14 cellular contexts compared by ENCODE assay signal in the genomic region with DNA sequence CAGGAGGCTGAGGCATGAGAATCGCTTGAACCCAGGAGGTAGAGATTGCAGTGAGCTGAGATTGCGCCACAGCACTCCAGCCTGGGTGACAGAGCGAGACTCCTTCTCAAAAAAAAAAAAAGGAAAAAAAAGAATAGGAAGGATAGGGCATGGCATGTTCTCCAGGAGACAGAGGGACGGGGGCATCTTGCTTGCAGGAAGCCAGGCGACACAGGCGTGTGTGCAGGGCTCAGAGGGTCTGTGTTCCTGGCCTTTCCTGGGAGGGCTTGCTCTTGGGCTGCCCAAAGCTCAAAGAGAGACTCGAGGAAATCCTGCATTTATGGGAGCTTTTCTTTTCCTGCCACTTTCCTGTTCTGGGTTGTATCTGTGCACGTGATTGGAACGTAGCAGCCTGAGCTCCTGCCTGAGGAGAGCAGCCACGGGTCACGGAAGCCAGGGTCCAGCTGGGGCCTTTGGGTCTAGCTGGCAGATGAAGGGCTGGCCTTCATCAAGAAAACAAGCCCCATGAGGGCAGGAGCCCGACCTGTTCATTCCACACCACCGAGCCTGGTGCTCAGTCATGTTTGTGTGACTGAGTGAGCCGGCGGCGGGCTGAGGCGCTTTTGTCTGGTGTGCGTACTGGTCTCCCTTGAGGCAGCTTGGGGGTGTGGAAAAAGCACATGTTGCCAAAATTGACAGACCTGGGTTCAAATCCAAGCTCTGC. TPM values are rescaled to one million over a fixed set of nuclear protein-coding genes. Genes with fewer than 3 reads are reported as not detected.
A peak's percentile ranks its signal among the peaks of the same experiment; 100 is the strongest.
DNase-seq lines count a peak whose midpoint lies in the region; ATAC-seq and TF ChIP-seq lines count a peak whose summit lies in the region.
"Had no signal": no experiment of that assay in that cellular context is flagged by ENCODE, and none has a peak within 500 bp of the region (broad histone marks: within the 10 kb centered on the region; RNA-seq: fewer than 3 reads in every experiment).

No MANE protein-coding gene starts in this region.

- H3K9me3 ChIP-seq in Peyer's patch (no peaks in the 10 kb centered on the region), duodenal mucosa (ENCODE audit: control insufficient read depth in 1 of 2, low read length in 2 of 2) (no peaks in the 10 kb centered on the region), lower lobe of right lung (no peaks in the 10 kb centered on the region), stomach (no peaks in the 10 kb centered on the region)

- TF ChIP-seq EP300 in stomach (IDR thresholded peaks at IDR 0.05), result no peak

- DNase-seq in Peyer's patch (no peak), lower lobe of right lung (no peak), stomach (no peak), foreskin fibroblast (no peak), RPMI8226 (no peak), COLO829 (ENCODE audit: low spot score) (no peak)
- DNase-seq: activated effector memory CD4-positive, alpha-beta T cell treated with Interleukin-2 at 50 U/mL for 16 hours; CD4-positive, CD25-positive, alpha-beta regulatory T cell; cerebellar nuclear complex; NCI-H1092 treated with DMSO at 0.1 percent for 48 hours; NCI-H510A had no signal

- H3K4me1 ChIP-seq in Peyer's patch, result peaks cover 3 to 79% (median 24%) of the 10 kb centered on the region in 4 donors
- H3K4me1 ChIP-seq in duodenal mucosa (ENCODE audit: control insufficient read depth in 1 of 2, insufficient read depth in 2 of 2, low read length in 2 of 2), result peaks cover 79% of the 10 kb centered on the region in 2 donors
- peaks cover 75% of the 10 kb centered on the region for H3K4me1 ChIP-seq in lower lobe of right lung
- peaks cover 74 to 96% (median 87%) of the 10 kb centered on the region in 4 donors for H3K4me1 ChIP-seq in stomach

- peak overlapping the region; percentile 31 to 96 (median 84) for H3K27ac ChIP-seq in Peyer's patch
- peak overlapping the region; percentile 85 for H3K27ac ChIP-seq in duodenal mucosa (ENCODE audit: low read depth, low read length)
- peak overlapping the region; percentile 59 for H3K27ac ChIP-seq in lower lobe of right lung
- H3K27ac ChIP-seq in stomach, result peak overlapping the region; percentile 75 to 96 (median 82)

- H3K4me3 ChIP-seq in Peyer's patch (no peak overlapping the region), duodenal mucosa (ENCODE audit: low read depth in 1 of 2, low read length in 2 of 2) (no peak overlapping the region), lower lobe of right lung (no peak overlapping the region), stomach (no peak overlapping the region), foreskin fibroblast (ENCODE audit: low read depth in 1 of 2, low read length in 2 of 2) (no peak overlapping the region)

- H3K27me3 ChIP-seq in Peyer's patch, result no peaks in the 10 kb centered on the region
- H3K27me3 ChIP-seq in duodenal mucosa (ENCODE audit: control insufficient read depth in 1 of 2, insufficient read depth in 2 of 2, low read length in 2 of 2), result no peaks in the 10 kb centered on the region
- H3K27me3 ChIP-seq in lower lobe of right lung (ENCODE audit: low read depth), result no peaks in the 10 kb centered on the region
- no peaks in the 10 kb centered on the region for H3K27me3 ChIP-seq in stomach

- H3K36me3 ChIP-seq in Peyer's patch (peaks cover 0 to 56% (median 0%) of the 10 kb centered on the region in 3 donors), duodenal mucosa (ENCODE audit: control insufficient read depth in 1 of 2, insufficient read depth in 2 of 2, low read length in 2 of 2) (peaks cover 37 to 55% of the 10 kb centered on the region in 2 donors), lower lobe of right lung (peaks cover 65% of the 10 kb centered on the region), stomach (peaks cover 40 to 76% (median 53%) of the 10 kb centered on the region in 4 donors)

- TF ChIP-seq POLR2A in Peyer's patch (IDR thresholded peaks at IDR 0.05), result no peak
- no peak for TF ChIP-seq POLR2A in stomach (IDR thresholded peaks at IDR 0.05)

- TF ChIP-seq CTCF in Peyer's patch (IDR thresholded peaks at IDR 0.05) (no peak), lower lobe of right lung (IDR thresholded peaks at IDR 0.05) (no peak), stomach (IDR thresholded peaks at IDR 0.05) (no peak), foreskin fibroblast (IDR thresholded peaks at IDR 0.05; ENCODE audit: low read depth, low read length) (no peak)

- ATAC-seq in lower lobe of right lung (no peak), HG03378 (IDR thresholded peaks at IDR 0.05; ENCODE audit: unreplicated experiment) (no peak)

- H3K9ac ChIP-seq in duodenal mucosa (ENCODE audit: low read depth in 1 of 2, low read length in 2 of 2), result peak overlapping the region; percentile 53 to 74

- intact Hi-C loops in lower lobe of right lung (cut with DNase I), result no loop called here
- intact Hi-C loops in stomach (cut with DNase I; ENCODE audit: low total_unique reads), result loop anchor here (10.0 kb wide), 1 partner anchor 45 kb away; no protein-coding TSS in a partner anchor

- WGBS in stomach, 5 donors, result 74 to 91% (median 89%) methylated on average over 15 to 18 of the region's 18 CpGs

RNA-seq across cellular contexts. Expression of gene CAPN12, which starts 44.5 kb away (rescaled TPM):
- total RNA-seq in Peyer's patch (10 to 100 TPM in 1 of 4 donors, 1 to 10 TPM in 3; 5.8 to 56.8 (median 6.4) TPM), lower lobe of right lung (18.2 TPM), stomach (10 to 100 TPM in 1 of 5 donors, 1 to 10 TPM in 4; 1.2 to 33.3 (median 4.8) TPM)
- polyA plus RNA-seq in stomach, result 10 to 100 TPM in 2 of 3 donors, 1 to 10 TPM in 1; 3.4 to 16.9 (median 16.3) TPM
- total RNA-seq: SK-MEL-5 had no signal

RNA-seq across cellular contexts. Expression of gene ACTN4, which starts 52.3 kb away (rescaled TPM):
- total RNA-seq in Peyer's patch (1,000 to 10,000 TPM in 1 of 4 donors, 100 to 1,000 TPM in 3; 360 to 1,049 (median 814) TPM), lower lobe of right lung (454 TPM), stomach (100 to 1,000 TPM; 254 to 343 (median 319) TPM)
- polyA plus RNA-seq in stomach, result 10 to 100 TPM; 55.3 to 87.2 (median 75.0) TPM
